ENCODE assay signal across 11 cellular contexts in genomic region chr1:1210726-1211540, GRCh38. TPM values are rescaled to one million over a fixed set of nuclear protein-coding genes. Genes with fewer than 3 reads are reported as not detected.
DNase-seq lines count a peak whose midpoint lies in the region; ATAC-seq and TF ChIP-seq lines count a peak whose summit lies in the region.
"Had no signal": no experiment of that assay in that cellular context is flagged by ENCODE, and none has a peak within 500 bp of the region (broad histone marks: within the 10 kb centered on the region; RNA-seq: fewer than 3 reads in every experiment).

No MANE protein-coding gene starts in this region.

- H3K27ac ChIP-seq in BLaER1 (no peak overlapping the region), heart left ventricle (no peak overlapping the region)
- H3K27ac ChIP-seq: tibial nerve had no signal

- H3K9ac ChIP-seq in BLaER1: no peak overlapping the region

- no peaks in the 10 kb centered on the region for H3K9me3 ChIP-seq in BLaER1
- H3K9me3 ChIP-seq in heart left ventricle: no peaks in the 10 kb centered on the region
- H3K9me3 ChIP-seq: HAP-1, tibial nerve had no signal

- 93 to 94% (median 94%) methylated on average over 26 to 31 of the region's 31 CpGs for WGBS in heart left ventricle, 4 donors

- H4K20me1 ChIP-seq in BLaER1: peaks cover 45% of the 10 kb centered on the region

- intact Hi-C loops in heart left ventricle (cut with DNase I): no loop called here

- peaks cover 10% of the 10 kb centered on the region for H3K36me3 ChIP-seq in BLaER1
- H3K36me3 ChIP-seq in heart left ventricle: peaks cover 0 to 4% (median 0%) of the 10 kb centered on the region in 9 donors
- H3K36me3 ChIP-seq: HAP-1 had no signal

- no peak for TF ChIP-seq CTCF in heart left ventricle (IDR thresholded peaks at IDR 0.05)

- DNase-seq in NCI-H2171 treated with DMSO at 0.1 percent for 48 hours (lab: John Stamatoyannopoulos, UW) (peak; percentile 22), heart left ventricle (peak in 4 of 5 donors; percentile 7 to 64 (median 20)), T-helper 9 cell (no peak), NCI-H1436 treated with DMSO at 0.1 percent for 48 hours (lab: John Stamatoyannopoulos, UW) (no peak), UCSD-AML1 (lab: John Stamatoyannopoulos, UW; ENCODE audit: unreplicated experiment) (no peak)
- DNase-seq: COR-L47, NCI-H187 had no signal

- H3K27me3 ChIP-seq in BLaER1: peaks cover 21% of the 10 kb centered on the region
- peaks cover 8 to 23% (median 19%) of the 10 kb centered on the region in 9 donors for H3K27me3 ChIP-seq in heart left ventricle

- H3K4me2 ChIP-seq in BLaER1: peak overlapping the region; percentile 99

- no peak for ATAC-seq in heart left ventricle

- H3K4me3 ChIP-seq in BLaER1 (no peak overlapping the region), heart left ventricle (no peak overlapping the region)
- H3K4me3 ChIP-seq: HAP-1, tibial nerve had no signal

- TF ChIP-seq POLR2A in heart left ventricle (IDR thresholded peaks at IDR 0.05): no peak

- H3K4me1 ChIP-seq in BLaER1 (peaks cover 97% of the 10 kb centered on the region), heart left ventricle (peaks cover 0 to 68% (median 30%) of the 10 kb centered on the region in 12 donors)
- H3K4me1 ChIP-seq: HAP-1 had no signal

RNA-seq across cellular contexts. Expression of gene TNFRSF4, which starts 3.0 kb away (rescaled TPM):
- 10 to 100 TPM in 1 of 9 donors, 1 to 10 TPM in 8; 1.1 to 23.8 (median 2.7) TPM for total RNA-seq in heart left ventricle
- polyA plus RNA-seq in heart left ventricle: 1 to 10 TPM; 3.2 to 4.0 TPM
- polyA plus RNA-seq: IgD-negative memory B cell had no signal

RNA-seq across cellular contexts. Expression of gene TNFRSF18, which starts 4.5 kb away (rescaled TPM):
- under 1 TPM in 2 of 9 donors, not detected in 7; 0.77 to 0.93 TPM for total RNA-seq in heart left ventricle
- under 1 TPM in 1 of 2 donors, not detected in 1; 0.24 TPM for polyA plus RNA-seq in heart left ventricle

RNA-seq across cellular contexts. Expression of gene SDF4, which starts 20.9 kb away (rescaled TPM):
- total RNA-seq in heart left ventricle: 100 to 1,000 TPM; 102 to 167 (median 120) TPM
- 100 to 1,000 TPM; 102 to 212 TPM for polyA plus RNA-seq in heart left ventricle

RNA-seq across cellular contexts. Expression of gene B3GALT6, which starts 21.1 kb away (rescaled TPM):
- total RNA-seq in heart left ventricle: 10 to 100 TPM in 7 of 9 donors, 1 to 10 TPM in 2; 8.1 to 21.4 (median 11.2) TPM
- polyA plus RNA-seq in heart left ventricle: 10 to 100 TPM in 1 of 2 donors, 1 to 10 TPM in 1; 6.7 to 15.7 TPM

RNA-seq across cellular contexts. Expression of gene C1QTNF12, which starts 35.6 kb away (rescaled TPM):
- 1 to 10 TPM in 2 of 9 donors, under 1 TPM in 5, not detected in 2; 0.72 to 3.5 (median 0.85) TPM for total RNA-seq in heart left ventricle
- polyA plus RNA-seq in heart left ventricle: under 1 TPM; 0.84 to 0.93 TPM

Comparison
In these comparisons a context has a peak if more than half of its experiments do, and no peak if none do; other contexts are left out.
1. DNase-seq: peak in NCI-H2171 treated with DMSO at 0.1 percent for 48 hours (single experiment) and heart left ventricle (4 of 5); none in T-helper 9 cell (single experiment), NCI-H1436 treated with DMSO at 0.1 percent for 48 hours (single experiment) and UCSD-AML1 (single experiment).